9 cellular contexts compared by ENCODE assay signal in genomic region chr6:127459231-127459641, GRCh38. TPM values are rescaled to one million over a fixed set of nuclear protein-coding genes. Genes with fewer than 3 reads are reported as not detected.
DNase-seq lines count a peak whose midpoint lies in the region; ATAC-seq and TF ChIP-seq lines count a peak whose summit lies in the region.
"Had no signal": no experiment of that assay in that cellular context is flagged by ENCODE, and none has a peak within 500 bp of the region (broad histone marks: within the 10 kb centered on the region; RNA-seq: fewer than 3 reads in every experiment).

Gene KIAA0408, minus strand, starts transcription at chr6:127459389. Its CDS starts 5,408 bp downstream, at chr6:127453981.

- H4K20me1 ChIP-seq in IMR-90 (ENCODE audit: insufficient read depth, low read length): no peaks in the 10 kb centered on the region; the same call in 1 of the 2 replicates

- no peak for TF ChIP-seq RAD21 in IMR-90 (IDR thresholded peaks at IDR 0.05; ENCODE audit: low read length)

- H3K9ac ChIP-seq in IMR-90 (ENCODE audit: low read depth, low read length): no peak within 1 kb of the TSS

- dilution Hi-C loops in IMR-90 (cut with HindIII; ENCODE audit: low sequenced_read_pairs, unreplicated experiment): no loop called here

- WGBS in IMR-90 (ENCODE audit: extremely low coverage in 2 of 2, insufficient read length in 1 of 2), 2 experiments: no CpG with 5 or more reads among the region's 4 CpGs

- intact Hi-C loops in IMR-90 (cut with micrococcal nuclease): no loop called here

- no peak within 1 kb of the TSS for H4K5ac ChIP-seq in IMR-90 (ENCODE audit: low read depth, low read length)

- 0 out of 2 replicates have a peak within 1 kb of the TSS, but pooled peaks have one; percentile 40 for H3K23ac ChIP-seq in IMR-90 (ENCODE audit: low read depth, low read length)

- no peaks in the 10 kb centered on the region for H3K9me3 ChIP-seq in IMR-90 (ENCODE audit: control insufficient read depth, insufficient read depth, low read length)

- no peak within 1 kb of the TSS for H3K4ac ChIP-seq in IMR-90 (ENCODE audit: low read depth, low read length)

- H2BK20ac ChIP-seq in IMR-90 (ENCODE audit: low read depth, low read length): no peak within 1 kb of the TSS

- no peak within 1 kb of the TSS for H2AK9ac ChIP-seq in IMR-90 (replicated peaks; ENCODE audit: low read depth, low read length, poor library complexity)

- no peak within 1 kb of the TSS; the same call in 1 of the 2 replicates for H3K14ac ChIP-seq in IMR-90 (replicated peaks; ENCODE audit: low read depth, low read length)

- no peak for TF ChIP-seq POLR2A in IMR-90 (IDR thresholded peaks at IDR 0.05; ENCODE audit: low read depth, low read length)

- DNase-seq in IMR-90: peak; percentile 87
- peak; percentile 63 for DNase-seq in astrocyte of the spinal cord (ENCODE audit: low read depth, low spot score)
- no peak for DNase-seq in kidney epithelial cell (ENCODE audit: low read depth)
- DNase-seq in stromal cell of bone marrow (ENCODE audit: low read depth): peak; percentile 69
- no peak for DNase-seq in stimulated activated naive CD4-positive, alpha-beta T cell (lab: John Stamatoyannopoulos, UW)
- no peak for DNase-seq in T-helper 9 cell
- no peak for DNase-seq in HuH-7.5 (ENCODE audit: low spot score)
- no peak for DNase-seq in activated T-cell treated with anti-CD3 and anti-CD28 coated beads for 4 hours
- DNase-seq: activated B cell treated with CpG ODN at 0.5 μM for 24 hours had no signal

- CTCF ChIA-PET in IMR-90 (lab: Yijun Ruan, JAX): interaction anchor here (0.6 to 2.7 kb wide), 4 partner anchors 57 to 1680 kb away, joined by 3 to 13 read pairs (median 3); no protein-coding TSS in a partner anchor

- no peak within 1 kb of the TSS for H4K91ac ChIP-seq in IMR-90 (ENCODE audit: insufficient read depth, low read depth, low read length)

- H3K4me3 ChIP-seq in IMR-90 (ENCODE audit: insufficient read depth, low read depth, low read length) (peak within 1 kb of the TSS; percentile 5; the same call in 1 of the 2 replicates), astrocyte of the spinal cord (ENCODE audit: low read depth, low read length) (no peak within 1 kb of the TSS), kidney epithelial cell (ENCODE audit: low read depth, low read length) (no peak within 1 kb of the TSS)

- POLR2A ChIA-PET in IMR-90 (lab: Charles Lee; ENCODE audit: unreplicated experiment): no interaction called here

- no peaks in the 10 kb centered on the region for H3K27me3 ChIP-seq in IMR-90 (ENCODE audit: control insufficient read depth, insufficient read depth, low read length)
- no peaks in the 10 kb centered on the region for H3K27me3 ChIP-seq in kidney epithelial cell (ENCODE audit: control insufficient read depth, insufficient read depth, low read length)

- no peak within 1 kb of the TSS for H2BK5ac ChIP-seq in IMR-90 (ENCODE audit: low read depth, low read length, poor library complexity, severe bottlenecking)

- ATAC-seq in IMR-90 (ENCODE audit: low read depth): peak; percentile 88

- BruUV-seq in IMR-90 (replicated peaks; lab: Mats Ljungman, UMichigan): no TSS peak

- H2AK5ac ChIP-seq in IMR-90 (ENCODE audit: low read depth, low read length): no peak within 1 kb of the TSS

- no peak within 1 kb of the TSS for H4K8ac ChIP-seq in IMR-90 (ENCODE audit: low read depth in 2 of 2, low read length in 2 of 2)

- in situ Hi-C loops in IMR-90 (cut with MboI; ENCODE audit: low sequenced_read_pairs) (no loop called here), astrocyte of the spinal cord (cut with HindIII; ENCODE audit: low sequenced_read_pairs) (no loop called here)

- H3K4me2 ChIP-seq in IMR-90 (ENCODE audit: low read depth, low read length): peak within 1 kb of the TSS; percentile 77

- H2BK120ac ChIP-seq in IMR-90 (ENCODE audit: low read depth, low read length): no peak within 1 kb of the TSS

- H3K36me3 ChIP-seq in IMR-90 (ENCODE audit: control insufficient read depth, insufficient read depth, low read length) (no peaks in the 10 kb centered on the region), kidney epithelial cell (ENCODE audit: control insufficient read depth, insufficient read depth, low read length) (no peaks in the 10 kb centered on the region)

- TF ChIP-seq CTCF in IMR-90 (conservative IDR thresholded peaks at IDR 0.05; ENCODE audit: low read depth, low read length) (no peak), astrocyte of the spinal cord (IDR thresholded peaks at IDR 0.05; ENCODE audit: low read depth, low read length) (no peak), kidney epithelial cell (IDR thresholded peaks at IDR 0.05; ENCODE audit: insufficient read depth, low read length, poor library complexity, severe bottlenecking) (no peak)

- no peak within 1 kb of the TSS for H3K56ac ChIP-seq in IMR-90 (ENCODE audit: extremely low read depth, insufficient read depth, low read length)

- H2AFZ ChIP-seq in IMR-90 (replicated peaks; ENCODE audit: low read length, poor library complexity): peak within 1 kb of the TSS; percentile 66

- no peak within 1 kb of the TSS for H3K27ac ChIP-seq in IMR-90 (ENCODE audit: insufficient read depth, low read length)

- H3K9me1 ChIP-seq in IMR-90 (ENCODE audit: insufficient read depth, low read length): 0 out of 2 replicates have a peak, but pooled peaks cover 3% of the 10 kb centered on the region

- H3K79me1 ChIP-seq in IMR-90 (ENCODE audit: low read depth in 1 of 2, low read length in 2 of 2): no peaks in the 10 kb centered on the region

- H3K4me1 ChIP-seq in IMR-90 (ENCODE audit: control insufficient read depth, insufficient read depth, low read length): peaks cover 6% of the 10 kb centered on the region

- no peak within 1 kb of the TSS for H2BK15ac ChIP-seq in IMR-90 (ENCODE audit: low read depth, low read length)

- no peak within 1 kb of the TSS for H3K18ac ChIP-seq in IMR-90 (ENCODE audit: low read depth, low read length)

TF ChIP-seq in IMR-90, 13 proteins besides CTCF, POLR2A, EP300 and RAD21:
- TF ChIP-seq CHD1 (IDR thresholded peaks at IDR 0.05; ENCODE audit: low read depth, low read length): no peak
- no peak for TF ChIP-seq NFE2L2 (IDR thresholded peaks at IDR 0.05; ENCODE audit: low read depth, low read length)
- TF ChIP-seq RCOR1 (IDR thresholded peaks at IDR 0.05; ENCODE audit: insufficient replicate concordance, low read length): no peak
- TF ChIP-seq MXI1 (IDR thresholded peaks at IDR 0.05; ENCODE audit: borderline replicate concordance, low read depth, low read length): no peak
- TF ChIP-seq ELK1 (IDR thresholded peaks at IDR 0.05; ENCODE audit: borderline replicate concordance, low read depth, low read length): no peak

RNA-seq across cellular contexts. Expression of gene KIAA0408, which starts in this region (rescaled TPM):
- total RNA-seq in IMR-90 (2012; rRNA removed) (0.83 and 0.90 TPM in 2 replicates), kidney epithelial cell (3.6 and 13.5 TPM in 2 replicates)
- 1.4 and 2.9 TPM in 2 replicates for polyA plus RNA-seq in IMR-90 (2012; rRNA removed)
- polyA plus RNA-seq in IMR-90 (2012; cell fraction: cytosol; rRNA removed): 0.13 and 0.19 TPM in 2 replicates
- 1.1 and 12.2 TPM in 2 replicates for polyA plus RNA-seq in IMR-90 (2012; cell fraction: nucleus; rRNA removed; ENCODE audit: low replicate concordance)

Comparison
In these comparisons a context has a peak if more than half of its experiments do, and no peak if none do; other contexts are left out.
1. DNase-seq: peak in IMR-90 (single experiment), astrocyte of the spinal cord (single experiment) and stromal cell of bone marrow (single experiment); none in kidney epithelial cell (single experiment), stimulated activated naive CD4-positive, alpha-beta T cell (0 of 6), T-helper 9 cell (single experiment), HuH-7.5 (single experiment) and activated T-cell treated with anti-CD3 and anti-CD28 coated beads for 4 hours (single experiment).